Comparison of ENCODE assay signal across 1 cellular context in the genomic region with DNA sequence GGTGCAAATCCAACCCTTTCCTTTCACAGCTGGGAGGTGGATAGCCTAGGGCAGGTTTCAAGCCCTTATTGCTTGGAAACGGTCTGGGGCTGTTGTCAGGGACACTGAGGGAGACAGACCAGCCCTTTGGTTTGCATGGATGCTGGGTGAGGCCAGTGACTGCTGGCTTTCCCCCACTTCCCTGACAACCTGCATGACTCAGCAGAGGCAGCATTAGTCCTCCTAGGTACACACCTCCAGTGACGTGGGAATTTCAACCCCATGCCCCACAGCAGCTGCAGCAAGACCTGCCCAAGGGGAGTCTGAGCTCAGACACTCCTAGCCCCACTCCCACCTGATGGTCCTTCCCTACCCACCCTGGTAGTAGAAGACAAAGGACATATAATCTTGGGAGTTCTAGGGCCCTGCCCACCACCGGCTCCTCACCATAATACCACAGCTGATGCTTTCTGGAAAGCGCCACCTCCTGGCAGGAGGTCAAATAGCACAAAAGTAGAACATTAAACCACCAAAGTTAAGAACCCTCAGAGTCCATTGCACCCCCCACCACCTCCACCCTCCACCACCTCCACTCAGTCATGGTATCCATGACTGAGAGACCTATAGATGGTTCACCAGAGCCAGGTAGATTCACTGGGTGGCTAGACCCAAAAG.
TF ChIP-seq lines count a peak whose summit lies in the region.

No MANE protein-coding gene starts in this region.

TF ChIP-seq in SK-N-SH, 30 proteins besides CTCF, POLR2A, EP300 and RAD21 (continued from another document):
- TF ChIP-seq, protein P1, sequence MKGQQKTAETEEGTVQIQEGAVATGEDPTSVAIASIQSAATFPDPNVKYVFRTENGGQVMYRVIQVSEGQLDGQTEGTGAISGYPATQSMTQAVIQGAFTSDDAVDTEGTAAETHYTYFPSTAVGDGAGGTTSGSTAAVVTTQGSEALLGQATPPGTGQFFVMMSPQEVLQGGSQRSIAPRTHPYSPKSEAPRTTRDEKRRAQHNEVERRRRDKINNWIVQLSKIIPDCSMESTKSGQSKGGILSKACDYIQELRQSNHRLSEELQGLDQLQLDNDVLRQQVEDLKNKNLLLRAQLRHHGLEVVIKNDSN (IDR thresholded peaks at IDR 0.05; ENCODE audit: borderline replicate concordance, low read depth) = no peak
- TF ChIP-seq MXI1 (IDR thresholded peaks at IDR 0.05; ENCODE audit: low read depth, low read length) (no peak), NFIC (IDR thresholded peaks at IDR 0.05; ENCODE audit: borderline replicate concordance) (no peak)
